Comparison of ENCODE assay signal across 18 cellular contexts in genomic region chr15:59548501-59549230, GRCh38.
"Had no signal": no experiment of that assay in that cellular context is flagged by ENCODE, and none has a peak within 500 bp of the region (broad histone marks: within the 10 kb centered on the region; RNA-seq: fewer than 3 reads in every experiment).

No MANE protein-coding gene starts in this region.

- H3K9me3 ChIP-seq: body of pancreas, tibial nerve had no signal

- DNase-seq: activated B cell treated with CpG ODN at 0.5 μM for 24 hours; activated CD4-positive, alpha-beta T cell treated with anti-CD3 and anti-CD28 coated beads for 48 hours; activated CD8-positive, alpha-beta memory T cell treated with anti-CD3 and anti-CD28 coated beads, Interleukin-2, amount 50 U/mL, for 4 hours; activated CD8-positive, alpha-beta T cell treated with anti-CD3 and anti-CD28 coated beads, Interleukin-2, amount 10 ng/mL, durations not matched to agents 7 days and 5 days; activated gamma-delta T cell treated with Interleukin-2 at 50 U/mL for 16 hours; activated T-cell treated with anti-CD3 and anti-CD28 coated beads, Interleukin-2, amount 50 U/mL, for 48 hours; amygdala; body of pancreas; caudate nucleus; effector CD4-positive, alpha-beta T cell; foreskin keratinocyte; glutamatergic neuron; kidney glomerular epithelial cell; stimulated activated CD4-positive, alpha-beta T cell treated with anti-CD3 and anti-CD28 coated beads, Interleukin-2, amount 100 ng/mL, for 48 hours; stimulated activated naive CD4-positive, alpha-beta T cell had no signal

- H3K4me1 ChIP-seq: body of pancreas, foreskin keratinocyte, tibial nerve had no signal

- H3K27me3 ChIP-seq: body of pancreas, tibial nerve had no signal

- ATAC-seq: activated CD8-positive, alpha-beta T cell treated with anti-CD3 and anti-CD28 coated beads, Interleukin-2, amount 10 ng/mL, durations not matched to agents 7 days and 5 days; body of pancreas; foreskin keratinocyte had no signal

- H3K27ac ChIP-seq: body of pancreas, foreskin keratinocyte, tibial nerve had no signal

- H3K36me3 ChIP-seq: tibial nerve had no signal

- H3K4me3 ChIP-seq: body of pancreas, tibial nerve had no signal

- FAIRE-seq: colon, TTC549 had no signal
